Comparison of ENCODE assay signal across 1 cellular context in the genomic region with DNA sequence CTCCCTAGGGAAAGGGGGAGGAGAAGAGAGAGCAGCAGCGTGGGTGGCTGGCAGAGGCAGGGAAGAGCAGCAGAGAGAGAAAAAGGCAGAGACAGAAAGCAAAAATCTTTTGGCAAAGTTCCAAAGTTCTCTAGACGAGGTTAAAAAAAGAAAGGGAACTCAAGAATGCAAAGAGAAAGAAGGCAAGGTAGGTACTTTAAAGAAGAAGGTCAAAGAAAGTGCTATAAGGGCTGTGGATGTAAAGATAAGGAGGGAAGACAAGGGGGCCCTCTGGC.
TF ChIP-seq lines count a peak whose summit lies in the region.

No MANE protein-coding gene starts in this region.

TF ChIP-seq in K562, 482 proteins besides CTCF, POLR2A, EP300 and RAD21 (continued from another document):
- TF ChIP-seq, protein P1, sequence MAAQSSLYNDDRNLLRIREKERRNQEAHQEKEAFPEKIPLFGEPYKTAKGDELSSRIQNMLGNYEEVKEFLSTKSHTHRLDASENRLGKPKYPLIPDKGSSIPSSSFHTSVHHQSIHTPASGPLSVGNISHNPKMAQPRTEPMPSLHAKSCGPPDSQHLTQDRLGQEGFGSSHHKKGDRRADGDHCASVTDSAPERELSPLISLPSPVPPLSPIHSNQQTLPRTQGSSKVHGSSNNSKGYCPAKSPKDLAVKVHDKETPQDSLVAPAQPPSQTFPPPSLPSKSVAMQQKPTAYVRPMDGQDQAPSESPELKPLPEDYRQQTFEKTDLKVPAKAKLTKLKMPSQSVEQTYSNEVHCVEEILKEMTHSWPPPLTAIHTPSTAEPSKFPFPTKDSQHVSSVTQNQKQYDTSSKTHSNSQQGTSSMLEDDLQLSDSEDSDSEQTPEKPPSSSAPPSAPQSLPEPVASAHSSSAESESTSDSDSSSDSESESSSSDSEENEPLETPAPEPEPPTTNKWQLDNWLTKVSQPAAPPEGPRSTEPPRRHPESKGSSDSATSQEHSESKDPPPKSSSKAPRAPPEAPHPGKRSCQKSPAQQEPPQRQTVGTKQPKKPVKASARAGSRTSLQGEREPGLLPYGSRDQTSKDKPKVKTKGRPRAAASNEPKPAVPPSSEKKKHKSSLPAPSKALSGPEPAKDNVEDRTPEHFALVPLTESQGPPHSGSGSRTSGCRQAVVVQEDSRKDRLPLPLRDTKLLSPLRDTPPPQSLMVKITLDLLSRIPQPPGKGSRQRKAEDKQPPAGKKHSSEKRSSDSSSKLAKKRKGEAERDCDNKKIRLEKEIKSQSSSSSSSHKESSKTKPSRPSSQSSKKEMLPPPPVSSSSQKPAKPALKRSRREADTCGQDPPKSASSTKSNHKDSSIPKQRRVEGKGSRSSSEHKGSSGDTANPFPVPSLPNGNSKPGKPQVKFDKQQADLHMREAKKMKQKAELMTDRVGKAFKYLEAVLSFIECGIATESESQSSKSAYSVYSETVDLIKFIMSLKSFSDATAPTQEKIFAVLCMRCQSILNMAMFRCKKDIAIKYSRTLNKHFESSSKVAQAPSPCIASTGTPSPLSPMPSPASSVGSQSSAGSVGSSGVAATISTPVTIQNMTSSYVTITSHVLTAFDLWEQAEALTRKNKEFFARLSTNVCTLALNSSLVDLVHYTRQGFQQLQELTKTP (IDR thresholded peaks at IDR 0.05; ENCODE audit: low read depth in 1 of 2, partially characterized antibody in 2 of 2), result no peak
- no peak for TF ChIP-seq ZNF124 (CRISPR knock-in tag; IDR thresholded peaks at IDR 0.05)
- TF ChIP-seq MAFG (tag; conservative IDR thresholded peaks at IDR 0.05), result no peak
- TF ChIP-seq PHTF2 (CRISPR knock-in tag; IDR thresholded peaks at IDR 0.05), result no peak
- TF ChIP-seq KLF1 (tag; IDR thresholded peaks at IDR 0.05), result no peak
- TF ChIP-seq CSDE1 (IDR thresholded peaks at IDR 0.05), result no peak
- TF ChIP-seq SMARCA5 (IDR thresholded peaks at IDR 0.05), result no peak
- TF ChIP-seq, protein P2, sequence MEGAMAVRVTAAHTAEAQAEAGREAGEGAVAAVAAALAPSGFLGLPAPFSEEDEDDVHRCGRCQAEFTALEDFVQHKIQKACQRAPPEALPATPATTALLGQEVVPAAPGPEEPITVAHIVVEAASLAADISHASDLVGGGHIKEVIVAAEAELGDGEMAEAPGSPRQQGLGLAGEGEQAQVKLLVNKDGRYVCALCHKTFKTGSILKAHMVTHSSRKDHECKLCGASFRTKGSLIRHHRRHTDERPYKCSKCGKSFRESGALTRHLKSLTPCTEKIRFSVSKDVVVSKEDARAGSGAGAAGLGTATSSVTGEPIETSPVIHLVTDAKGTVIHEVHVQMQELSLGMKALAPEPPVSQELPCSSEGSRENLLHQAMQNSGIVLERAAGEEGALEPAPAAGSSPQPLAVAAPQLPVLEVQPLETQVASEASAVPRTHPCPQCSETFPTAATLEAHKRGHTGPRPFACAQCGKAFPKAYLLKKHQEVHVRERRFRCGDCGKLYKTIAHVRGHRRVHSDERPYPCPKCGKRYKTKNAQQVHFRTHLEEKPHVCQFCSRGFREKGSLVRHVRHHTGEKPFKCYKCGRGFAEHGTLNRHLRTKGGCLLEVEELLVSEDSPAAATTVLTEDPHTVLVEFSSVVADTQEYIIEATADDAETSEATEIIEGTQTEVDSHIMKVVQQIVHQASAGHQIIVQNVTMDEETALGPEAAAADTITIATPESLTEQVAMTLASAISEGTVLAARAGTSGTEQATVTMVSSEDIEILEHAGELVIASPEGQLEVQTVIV (CRISPR knock-in tag; IDR thresholded peaks at IDR 0.05; ENCODE audit: borderline replicate concordance), result no peak
